Comparison of ENCODE assay signal across 1 cellular context in genomic region chr17:45277216-45277849, GRCh38.
TF ChIP-seq lines count a peak whose summit lies in the region.

No MANE protein-coding gene starts in this region.

TF ChIP-seq in liver, 16 proteins besides CTCF, POLR2A, EP300 and RAD21 (continued from another document):
- no peak for TF ChIP-seq GABPA (IDR thresholded peaks at IDR 0.05 in 1 of 2, conservative IDR thresholded peaks at IDR 0.05 in 1 of 2)
- TF ChIP-seq FOXA2 (IDR thresholded peaks at IDR 0.05), result no peak
